In the genomic region with DNA sequence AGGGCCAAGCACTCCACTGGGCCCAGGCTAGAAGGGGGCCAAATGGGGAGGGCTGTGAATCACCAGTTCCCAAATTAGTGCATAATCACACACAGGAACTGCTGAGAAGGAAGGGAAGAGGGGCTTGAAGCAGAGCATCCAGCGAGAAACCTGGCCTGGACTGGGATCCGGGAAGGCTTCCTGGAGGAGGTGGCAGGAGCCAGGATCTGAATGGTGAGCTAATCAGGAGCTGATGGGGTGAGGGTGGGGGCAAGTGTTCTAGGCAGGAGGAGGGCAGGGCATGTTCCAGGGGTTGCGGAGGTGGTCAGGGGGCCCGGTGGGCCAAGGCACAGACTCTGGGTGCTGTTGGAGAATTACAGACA, we compare ENCODE assay signal across 16 cellular contexts. TPM values are rescaled to one million over a fixed set of nuclear protein-coding genes. Genes with fewer than 3 reads are reported as not detected.
DNase-seq lines count a peak whose midpoint lies in the region; ATAC-seq, FAIRE-seq and TF ChIP-seq lines count a peak whose summit lies in the region.
"Had no signal": no experiment of that assay in that cellular context is flagged by ENCODE, and none has a peak within 500 bp of the region (broad histone marks: within the 10 kb centered on the region; RNA-seq: fewer than 3 reads in every experiment).

No MANE protein-coding gene starts in this region.

- H3K79me2 ChIP-seq in astrocyte (ENCODE audit: insufficient read depth, low read length) = no peaks in the 10 kb centered on the region

- 87% methylated on average over 4 of the region's 4 CpGs for WGBS in prostate gland

- no peak overlapping the region for H3K27ac ChIP-seq in astrocyte (ENCODE audit: low read depth, low read length)
- H3K27ac ChIP-seq in left lung = peak overlapping the region; percentile 81 to 92
- peak overlapping the region; percentile 95 to 98 for H3K27ac ChIP-seq in prostate gland

- no peak overlapping the region for H2AFZ ChIP-seq in astrocyte (ENCODE audit: low read depth, low read length)

- H3K4me2 ChIP-seq in astrocyte (ENCODE audit: low read length) = no peak overlapping the region

- intact Hi-C loops in left lung (cut with DNase I) (no loop called here), prostate gland (cut with DNase I) (no loop called here), head of caudate nucleus (cut with DNase I) (no loop called here)

- ATAC-seq in left lung (no peak), HG03460 (IDR thresholded peaks at IDR 0.05; ENCODE audit: unreplicated experiment) (no peak)
- ATAC-seq: naive thymus-derived CD8-positive, alpha-beta T cell had no signal

- no peak overlapping the region for H3K9ac ChIP-seq in astrocyte (ENCODE audit: low read length)

- TF ChIP-seq CTCF in astrocyte (IDR thresholded peaks at IDR 0.05; ENCODE audit: insufficient read depth, low read depth, low read length) (no peak), left lung (IDR thresholded peaks at IDR 0.05) (no peak), prostate gland (IDR thresholded peaks at IDR 0.05) (no peak)

- H3K4me3 Mint-ChIP-seq in astrocyte (ENCODE audit: unreplicated experiment) = no peak overlapping the region

- peak overlapping the region; percentile 18 for H3K27ac Mint-ChIP-seq in astrocyte (ENCODE audit: unreplicated experiment)

- H3K9me3 Mint-ChIP-seq in astrocyte (ENCODE audit: unreplicated experiment) = no peaks in the 10 kb centered on the region
- H3K9me3 Mint-ChIP-seq: naive thymus-derived CD8-positive, alpha-beta T cell had no signal

- peak; percentile 5 for DNase-seq in COLO668 (lab: John Stamatoyannopoulos, UW; ENCODE audit: unreplicated experiment)
- DNase-seq in astrocyte (ENCODE audit: low read depth) = no peak
- peak in 1 of 2 donors; percentile 37 for DNase-seq in left lung
- no peak for DNase-seq in prostate gland (ENCODE audit: low spot score)
- DNase-seq in head of caudate nucleus = no peak
- no peak for DNase-seq in GM12892 (ENCODE audit: insufficient read length)
- DNase-seq in KBM-7 = no peak
- DNase-seq: amygdala; GOT3; naive thymus-derived CD8-positive, alpha-beta T cell; NCI-H2081; NCI-H526 treated with DMSO at 0.1 percent for 48 hours; stimulated activated CD4-positive, alpha-beta T cell treated with anti-CD3 and anti-CD28 coated beads, Interleukin-2, amount 100 ng/mL, for 48 hours; uterus had no signal

- peaks cover 3% of the 10 kb centered on the region for H4K20me1 ChIP-seq in astrocyte (ENCODE audit: insufficient read depth, low read length)

- TF ChIP-seq POLR2A in prostate gland (IDR thresholded peaks at IDR 0.05) (no peak), GM12892 (IDR thresholded peaks at IDR 0.05; ENCODE audit: low read depth, low read length) (no peak)

- H3K36me3 ChIP-seq in astrocyte (ENCODE audit: insufficient read depth, low read length) (no peaks in the 10 kb centered on the region), left lung (peaks cover 0 to 28% of the 10 kb centered on the region in 2 donors), prostate gland (no peaks in the 10 kb centered on the region)
- H3K36me3 ChIP-seq: uterus had no signal

- no peaks in the 10 kb centered on the region for H3K27me3 Mint-ChIP-seq in astrocyte (ENCODE audit: low read depth, unreplicated experiment)
- H3K27me3 Mint-ChIP-seq: naive thymus-derived CD8-positive, alpha-beta T cell had no signal

- H3K27me3 ChIP-seq in astrocyte (ENCODE audit: insufficient read depth, low read length) (no peaks in the 10 kb centered on the region), left lung (no peaks in the 10 kb centered on the region), prostate gland (replicated peaks; ENCODE audit: insufficient read depth) (no peaks in the 10 kb centered on the region)
- H3K27me3 ChIP-seq: uterus had no signal

- peaks cover 5% of the 10 kb centered on the region for H3K36me3 Mint-ChIP-seq in astrocyte (ENCODE audit: low read depth, unreplicated experiment)

- in situ Hi-C loops in KBM-7 (cut with MboI; ENCODE audit: low pct_unique_long_range_greater_than_20kb, low sequenced_read_pairs) = no loop called here

- H3K4me1 Mint-ChIP-seq in astrocyte (ENCODE audit: low read depth, unreplicated experiment) = peaks cover 11% of the 10 kb centered on the region

- H3K4me3 ChIP-seq in astrocyte (ENCODE audit: insufficient read depth, low read depth, low read length) (no peak overlapping the region), left lung (no peak overlapping the region), prostate gland (no peak overlapping the region)
- H3K4me3 ChIP-seq: uterus had no signal

- H3K9me3 ChIP-seq in astrocyte (ENCODE audit: insufficient read depth, low read depth, low read length) (no peaks in the 10 kb centered on the region), left lung (no peaks in the 10 kb centered on the region), prostate gland (no peaks in the 10 kb centered on the region)
- H3K9me3 ChIP-seq: uterus had no signal

- FAIRE-seq in astrocyte (lab: Jason Lieb, UNC) (no peak), GM12892 (lab: Jason Lieb, UNC) (no peak)
- FAIRE-seq: colon had no signal

- H3K4me1 ChIP-seq in astrocyte (ENCODE audit: insufficient read depth, low read length) = peaks cover 9% of the 10 kb centered on the region
- peaks cover 38 to 82% of the 10 kb centered on the region in 2 donors for H3K4me1 ChIP-seq in left lung
- H3K4me1 ChIP-seq in prostate gland (replicated peaks) = peaks cover 61% of the 10 kb centered on the region

RNA-seq across cellular contexts. Expression of a gene that starts 12.6 kb away (rescaled TPM):
- total RNA-seq in astrocyte (12.0 and 14.1 TPM in 2 replicates), left lung (10 to 100 TPM; 21.4 to 23.2 TPM), prostate gland (10 to 100 TPM; 27.5 to 36.6 TPM)
- polyA plus RNA-seq in GM12892 (2012; ENCODE audit: missing spikeins) = not detected
